ENCODE assay signal across 14 cellular contexts in the genomic region with DNA sequence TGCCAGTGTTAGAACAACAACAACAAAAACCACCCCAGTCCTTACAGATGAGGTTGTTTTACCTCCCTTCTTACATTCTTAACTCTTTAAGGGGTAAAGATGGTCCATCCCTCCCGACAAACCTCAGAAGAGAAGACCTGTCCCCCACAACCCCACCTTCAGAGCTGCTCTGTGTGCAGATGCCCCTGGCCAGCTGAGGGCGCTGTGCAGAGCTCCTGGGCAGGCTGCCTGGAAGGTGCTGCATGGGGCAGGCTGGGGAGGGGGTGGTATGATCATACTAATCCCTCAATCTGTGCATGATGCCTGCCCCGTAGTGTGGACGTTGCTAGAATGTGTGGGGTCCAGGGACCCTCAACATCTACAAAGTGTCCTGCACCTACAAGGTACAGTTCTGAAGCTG.
DNase-seq lines count a peak whose midpoint lies in the region; TF ChIP-seq lines count a peak whose summit lies in the region.
"Had no signal": no experiment of that assay in that cellular context is flagged by ENCODE, and none has a peak within 500 bp of the region (broad histone marks: within the 10 kb centered on the region; RNA-seq: fewer than 3 reads in every experiment).

No MANE protein-coding gene starts in this region.

- H3K9ac ChIP-seq in liver (ENCODE audit: low read depth in 1 of 2, low read length in 2 of 2) = peak overlapping the region in 1 of 2 donors; percentile 55

- H3K27ac Mint-ChIP-seq in Calu3 (ENCODE audit: unreplicated experiment) (no peak overlapping the region), chondrocyte (ENCODE audit: unreplicated experiment) (no peak overlapping the region)
- H3K27ac Mint-ChIP-seq: activated T-cell treated with anti-CD3 and anti-CD28 coated beads, Interleukin-2, amount 50 U/mL, for 72 hours; CD4-positive, CD25-positive, alpha-beta regulatory T cell had no signal

- no peaks in the 10 kb centered on the region for H3K36me3 ChIP-seq in liver (ENCODE audit: control insufficient read depth in 4 of 4, insufficient read depth in 3 of 4, low read depth in 1 of 4, low read length in 3 of 4)
- H3K36me3 ChIP-seq: SJSA1 had no signal

- BruUV-seq in Calu3 (replicated peaks; lab: Mats Ljungman, UMichigan) = no TSS peak

- peak; percentile 44 for TF ChIP-seq CTCF in Calu3 (IDR thresholded peaks at IDR 0.05; ENCODE audit: unreplicated experiment)
- peak; percentile 26; the same call in 1 of the 2 replicates for TF ChIP-seq CTCF in LNCaP clone FGC (IDR thresholded peaks at IDR 0.05; ENCODE audit: control insufficient read depth, extremely low read depth, insufficient read depth)
- peak; percentile 51 for TF ChIP-seq CTCF in chondrocyte (IDR thresholded peaks at IDR 0.05)
- peak; percentile 19 for TF ChIP-seq CTCF in liver (IDR thresholded peaks at IDR 0.05; ENCODE audit: low read depth, low read length, missing input control)

- 56% methylated on average over 4 of the region's 4 CpGs for WGBS in liver

- intact Hi-C loops in Calu3 (cut with micrococcal nuclease; ENCODE audit: unreplicated experiment) = no loop called here

- H3K27ac ChIP-seq in liver (ENCODE audit: low read depth in 1 of 2, low read length in 2 of 2) = peak overlapping the region; percentile 45 to 67
- H3K27ac ChIP-seq: SJSA1 had no signal

- H3K27me3 Mint-ChIP-seq in Calu3 (ENCODE audit: unreplicated experiment) (no peaks in the 10 kb centered on the region), chondrocyte (ENCODE audit: low read depth) (no peaks in the 10 kb centered on the region)
- H3K27me3 Mint-ChIP-seq: CD4-positive, CD25-positive, alpha-beta regulatory T cell had no signal

- no peaks in the 10 kb centered on the region for H3K36me3 Mint-ChIP-seq in Calu3 (ENCODE audit: insufficient read depth, unreplicated experiment)
- no peaks in the 10 kb centered on the region for H3K36me3 Mint-ChIP-seq in chondrocyte (ENCODE audit: low read depth)
- H3K36me3 Mint-ChIP-seq: CD4-positive, CD25-positive, alpha-beta regulatory T cell had no signal

- H3K4me1 ChIP-seq in liver (ENCODE audit: control insufficient read depth in 4 of 4, insufficient read depth in 4 of 4, low read length in 3 of 4) = peaks cover 0 to 17% (median 15%) of the 10 kb centered on the region in 4 donors

- CTCF ChIA-PET in Calu3 (lab: Charles Lee) = interaction anchor here (1.6 kb wide), 1 partner anchor 389 kb away, joined by 12 read pairs; no protein-coding TSS in a partner anchor

- H3K4me3 Mint-ChIP-seq in Calu3 (ENCODE audit: low read depth, unreplicated experiment) = no peak overlapping the region
- no peak overlapping the region for H3K4me3 Mint-ChIP-seq in chondrocyte (ENCODE audit: unreplicated experiment)
- H3K4me3 Mint-ChIP-seq: activated T-cell treated with anti-CD3 and anti-CD28 coated beads, Interleukin-2, amount 50 U/mL, for 72 hours had no signal

- peaks cover 0 to 2% (median 0%) of the 10 kb centered on the region in 4 donors for H3K9me3 ChIP-seq in liver (ENCODE audit: control insufficient read depth in 4 of 4, low read length in 3 of 4)
- H3K9me3 ChIP-seq: SJSA1 had no signal

- H3K27me3 ChIP-seq in liver (ENCODE audit: control insufficient read depth in 4 of 4, insufficient read depth in 4 of 4, low read length in 3 of 4) = no peaks in the 10 kb centered on the region
- H3K27me3 ChIP-seq: SJSA1 had no signal

- TF ChIP-seq RAD21 in liver (IDR thresholded peaks at IDR 0.05) = peak; percentile 23 to 81

- H3K9me3 Mint-ChIP-seq in Calu3 (ENCODE audit: low read depth, unreplicated experiment) (peaks cover 6% of the 10 kb centered on the region), chondrocyte (ENCODE audit: low read depth) (peaks cover 4% of the 10 kb centered on the region)

- H3K4me3 ChIP-seq in LNCaP clone FGC (ENCODE audit: low read depth, low read length) (no peak overlapping the region), liver (ENCODE audit: low read depth in 1 of 3, low read length in 3 of 3) (no peak overlapping the region)
- H3K4me3 ChIP-seq: SJSA1 had no signal

- DNase-seq in Calu3 (peak; percentile 34), LNCaP clone FGC (ENCODE audit: low read depth) (no peak), chondrocyte (ENCODE audit: low spot score) (no peak), mesenteric fat pad (ENCODE audit: low spot score) (no peak), cerebellar nuclear complex (lab: John Stamatoyannopoulos, UW) (no peak), foreskin melanocyte (no peak)
- DNase-seq in activated naive CD4-positive, alpha-beta T cell treated with anti-CD3 and anti-CD28 coated beads, Interleukin-2, amount 50 U/mL, for 16 hours = no peak
- DNase-seq: activated CD4-positive, alpha-beta T cell treated with anti-CD3 and anti-CD28 coated beads for 1 hour; activated T-cell treated with anti-CD3 and anti-CD28 coated beads, Interleukin-2, amount 50 U/mL, for 72 hours; anterior cingulate cortex; CD4-positive, CD25-positive, alpha-beta regulatory T cell; NCI-H1092 treated with DMSO at 0.1 percent for 48 hours had no signal

- H3K4me1 Mint-ChIP-seq in Calu3 (ENCODE audit: low read depth, unreplicated experiment) = peaks cover 13% of the 10 kb centered on the region
- no peaks in the 10 kb centered on the region for H3K4me1 Mint-ChIP-seq in chondrocyte (ENCODE audit: low read depth)
- H3K4me1 Mint-ChIP-seq: CD4-positive, CD25-positive, alpha-beta regulatory T cell had no signal

TF ChIP-seq in liver, 16 proteins besides CTCF, POLR2A, EP300 and RAD21:
- TF ChIP-seq SP1 (IDR thresholded peaks at IDR 0.05) (no peak), NR2F2 (IDR thresholded peaks at IDR 0.05) (no peak), HNF4A (conservative IDR thresholded peaks at IDR 0.05) (no peak), YY1 (IDR thresholded peaks at IDR 0.05) (no peak), GABPA (IDR thresholded peaks at IDR 0.05 in 1 of 2, conservative IDR thresholded peaks at IDR 0.05 in 1 of 2) (no peak)
